In the genomic region with DNA sequence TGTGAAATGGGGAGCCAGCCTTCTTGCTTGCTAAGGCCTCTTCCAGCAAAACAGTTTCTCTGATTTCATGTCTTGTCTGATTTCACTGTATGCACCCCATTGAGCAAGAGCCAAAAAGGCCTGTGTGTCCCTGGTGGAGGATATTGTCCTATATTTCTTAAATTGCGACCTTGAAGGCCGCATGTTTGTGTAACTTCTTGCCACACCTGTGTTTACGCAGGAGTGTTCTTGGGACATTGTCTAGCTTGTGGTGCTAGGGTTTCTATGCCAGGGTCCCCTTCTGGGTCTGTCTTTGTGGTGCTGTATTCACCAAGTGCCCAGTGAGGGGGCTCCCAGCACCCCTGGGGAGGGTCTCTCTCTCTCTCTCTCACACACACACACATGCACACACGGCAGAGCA, we compare ENCODE assay signal across 9 cellular contexts. TPM values are rescaled to one million over a fixed set of nuclear protein-coding genes. Genes with fewer than 3 reads are reported as not detected.
"Had no signal": no experiment of that assay in that cellular context is flagged by ENCODE, and none has a peak within 500 bp of the region (broad histone marks: within the 10 kb centered on the region; RNA-seq: fewer than 3 reads in every experiment).

No MANE protein-coding gene starts in this region.

RNA-seq across cellular contexts. Expression of a gene that starts 6.8 kb away (rescaled TPM):
- total RNA-seq: OCI-LY7, Peyer's patch, Right ventricle myocardium inferior, Right ventricle myocardium superior, RPMI7951, SJCRH30, SJSA1, SK-MEL-5 had no signal
- polyA plus RNA-seq: SK-N-SH had no signal
